Comparison of ENCODE assay signal across 8 cellular contexts in the genomic region with DNA sequence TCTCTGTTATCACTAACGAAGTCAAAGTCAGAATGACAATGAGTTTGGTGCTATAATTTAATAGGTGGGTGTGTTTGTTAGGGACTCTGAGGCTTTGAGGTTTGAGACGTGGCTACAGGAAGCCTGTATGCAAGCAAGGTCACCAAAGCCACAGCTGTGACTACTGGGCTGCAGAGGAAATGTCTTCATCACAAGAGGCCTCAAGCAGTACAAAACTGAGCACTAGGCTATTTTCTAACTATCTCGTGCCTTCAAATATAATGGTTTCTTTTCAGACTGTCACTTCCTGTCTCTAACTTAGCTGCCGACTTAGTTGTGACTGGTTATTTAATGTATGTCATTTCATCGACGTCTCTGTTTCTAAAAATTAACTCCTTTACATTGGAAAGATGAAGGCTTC.
A peak's percentile ranks its signal among the peaks of the same experiment; 100 is the strongest.
DNase-seq lines count a peak whose midpoint lies in the region; ATAC-seq and TF ChIP-seq lines count a peak whose summit lies in the region.

No MANE protein-coding gene starts in this region.

- no peaks in the 10 kb centered on the region for H3K9me3 ChIP-seq in prostate gland

- H3K4me3 ChIP-seq in NB4 (ENCODE audit: low read depth, low read length) (no peak overlapping the region), prostate gland (no peak overlapping the region)

- H3K4me1 ChIP-seq in prostate gland (replicated peaks) = peaks cover 10% of the 10 kb centered on the region

- H3K27ac Mint-ChIP-seq in activated naive CD8-positive, alpha-beta T cell treated with anti-CD3 and anti-CD28 coated beads for 36 hours = peak overlapping the region; percentile 83

- intact Hi-C loops in prostate gland (cut with DNase I) = no loop called here

- peaks cover 39% of the 10 kb centered on the region for H3K36me3 Mint-ChIP-seq in activated naive CD8-positive, alpha-beta T cell treated with anti-CD3 and anti-CD28 coated beads for 36 hours

- ATAC-seq in GM19397 (IDR thresholded peaks at IDR 0.05; ENCODE audit: unreplicated experiment) (peak; percentile 66), GM21360 (IDR thresholded peaks at IDR 0.05; ENCODE audit: unreplicated experiment) (no peak)

- H3K27me3 Mint-ChIP-seq in activated naive CD8-positive, alpha-beta T cell treated with anti-CD3 and anti-CD28 coated beads for 36 hours = no peaks in the 10 kb centered on the region

- H3K4me3 Mint-ChIP-seq in activated naive CD8-positive, alpha-beta T cell treated with anti-CD3 and anti-CD28 coated beads for 36 hours = no peak overlapping the region

- H3K4me1 Mint-ChIP-seq in activated naive CD8-positive, alpha-beta T cell treated with anti-CD3 and anti-CD28 coated beads for 36 hours = peaks cover 31% of the 10 kb centered on the region

- DNase-seq in NB4 (ENCODE audit: low read depth) (peak; percentile 87), Ammon's horn (ENCODE audit: low spot score) (no peak), prostate gland (ENCODE audit: low spot score) (no peak), DMS153 treated with DMSO at 0.1 percent for 48 hours (lab: John Stamatoyannopoulos, UW; ENCODE audit: unreplicated experiment) (no peak)
- peak; percentile 18 for DNase-seq in activated naive CD8-positive, alpha-beta T cell treated with anti-CD3 and anti-CD28 coated beads for 36 hours
- peak; percentile 14 to 22 for DNase-seq in stimulated activated CD4-positive, alpha-beta T cell treated with anti-CD3 and anti-CD28 coated beads, Interleukin-2, amount 100 ng/mL, for 24 hours

- 65% methylated on average over 6 of the region's 6 CpGs for WGBS in prostate gland

- TF ChIP-seq CTCF in NB4 (IDR thresholded peaks at IDR 0.05; ENCODE audit: low read depth, low read length) (no peak), prostate gland (IDR thresholded peaks at IDR 0.05) (no peak)

- H3K9me3 Mint-ChIP-seq in activated naive CD8-positive, alpha-beta T cell treated with anti-CD3 and anti-CD28 coated beads for 36 hours = no peaks in the 10 kb centered on the region

- no peaks in the 10 kb centered on the region for H3K27me3 ChIP-seq in prostate gland (replicated peaks; ENCODE audit: insufficient read depth)

- TF ChIP-seq POLR2A in NB4 (IDR thresholded peaks at IDR 0.05; ENCODE audit: extremely low read depth, insufficient read length) (no peak), prostate gland (IDR thresholded peaks at IDR 0.05) (no peak)

- peaks cover 0 to 9% of the 10 kb centered on the region in 2 donors for H3K36me3 ChIP-seq in prostate gland

- H3K27ac ChIP-seq in prostate gland = no peak overlapping the region

Comparison
In these comparisons a context has a peak if more than half of its experiments do, and no peak if none do; other contexts are left out.
1. DNase-seq: peak in NB4 (single experiment), activated naive CD8-positive, alpha-beta T cell treated with anti-CD3 and anti-CD28 coated beads for 36 hours (single experiment) and stimulated activated CD4-positive, alpha-beta T cell treated with anti-CD3 and anti-CD28 coated beads, Interleukin-2, amount 100 ng/mL, for 24 hours (2 of 2); none in Ammon's horn (single experiment), prostate gland (single experiment) and DMS153 treated with DMSO at 0.1 percent for 48 hours (single experiment).